In the genomic region with DNA sequence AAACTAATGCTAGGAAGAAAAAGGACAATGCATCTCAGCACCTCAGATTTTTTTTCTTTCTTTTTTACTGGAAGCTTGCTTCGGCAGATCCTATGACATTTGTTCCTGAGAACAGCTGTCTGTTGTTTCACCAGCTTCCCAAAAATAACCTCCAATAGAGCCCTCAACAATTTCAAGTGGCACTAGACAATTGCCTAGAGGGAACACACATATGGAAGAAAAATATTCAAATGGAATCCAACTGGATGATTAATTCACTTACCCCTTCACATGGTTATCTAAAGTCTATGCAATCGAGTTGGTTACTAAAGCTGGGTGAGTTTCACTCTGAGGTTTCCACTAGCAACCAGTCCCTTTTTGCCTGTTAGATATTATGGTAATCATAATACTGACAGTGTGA, we compare ENCODE assay signal across 19 cellular contexts. TPM values are rescaled to one million over a fixed set of nuclear protein-coding genes. Genes with fewer than 3 reads are reported as not detected.
A peak's percentile ranks its signal among the peaks of the same experiment; 100 is the strongest.
DNase-seq lines count a peak whose midpoint lies in the region; ATAC-seq lines count a peak whose summit lies in the region.
"Had no signal": no experiment of that assay in that cellular context is flagged by ENCODE, and none has a peak within 500 bp of the region (broad histone marks: within the 10 kb centered on the region; RNA-seq: fewer than 3 reads in every experiment).

A gene with protein sequence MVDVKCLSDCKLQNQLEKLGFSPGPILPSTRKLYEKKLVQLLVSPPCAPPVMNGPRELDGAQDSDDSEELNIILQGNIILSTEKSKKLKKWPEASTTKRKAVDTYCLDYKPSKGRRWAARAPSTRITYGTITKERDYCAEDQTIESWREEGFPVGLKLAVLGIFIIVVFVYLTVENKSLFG (minus strand): TSS at position 329 of the 400 bp plus-strand sequence. CDS start 1,520 bp downstream, outside the sequence.

- H3K4me1 Mint-ChIP-seq in activated T-helper 1 cell treated with anti-CD3 and anti-CD28 coated beads, Interleukin-12 subunit alpha, Interleukin-12 subunit beta, Interleukin-2, Interleukin-4 antibody, amounts not matched to agents 30 ng/mL and 10 ng/mL and 1 ng/mL, durations not matched to agents 14 hours and 24 hours and 36 hours (ENCODE audit: low read depth): no peaks in the 10 kb centered on the region
- H3K4me1 Mint-ChIP-seq: activated CD4-positive, alpha-beta T cell treated with anti-CD3 and anti-CD28 coated beads, Interleukin-2, amount 10 ng/mL, durations not matched to agents 7 days and 5 days had no signal

- H3K4me3 ChIP-seq in SJCRH30 (no peak within 1 kb of the TSS), right cardiac atrium (ENCODE audit: low read length) (no peak within 1 kb of the TSS)
- H3K4me3 ChIP-seq: adrenal gland, pancreas, smooth muscle cell had no signal

- H3K27me3 ChIP-seq in SJCRH30 (0 out of 2 replicates have a peak, but pooled peaks cover 2% of the 10 kb centered on the region), right cardiac atrium (ENCODE audit: control insufficient read depth, insufficient read depth) (no peaks in the 10 kb centered on the region)
- H3K27me3 ChIP-seq: adrenal gland, pancreas had no signal

- no peaks in the 10 kb centered on the region for H3K9me3 Mint-ChIP-seq in activated T-helper 1 cell treated with anti-CD3 and anti-CD28 coated beads, Interleukin-12 subunit alpha, Interleukin-12 subunit beta, Interleukin-2, Interleukin-4 antibody, amounts not matched to agents 30 ng/mL and 10 ng/mL and 1 ng/mL, durations not matched to agents 14 hours and 24 hours and 36 hours
- H3K9me3 Mint-ChIP-seq: activated CD4-positive, alpha-beta T cell treated with anti-CD3 and anti-CD28 coated beads, Interleukin-2, amount 10 ng/mL, durations not matched to agents 7 days and 5 days; activated T-cell treated with anti-CD3 and anti-CD28 coated beads, Interleukin-2, amount 50 U/mL, for 24 hours had no signal

- H3K27ac ChIP-seq in SJCRH30 (peak within 1 kb of the TSS; percentile 10; the same call in 1 of the 2 replicates), right cardiac atrium (ENCODE audit: low read length) (peak within 1 kb of the TSS; percentile 52)
- H3K27ac ChIP-seq: adrenal gland, foreskin keratinocyte, pancreas had no signal

- H3K36me3 Mint-ChIP-seq in activated T-helper 1 cell treated with anti-CD3 and anti-CD28 coated beads, Interleukin-12 subunit alpha, Interleukin-12 subunit beta, Interleukin-2, Interleukin-4 antibody, amounts not matched to agents 30 ng/mL and 10 ng/mL and 1 ng/mL, durations not matched to agents 14 hours and 24 hours and 36 hours (ENCODE audit: low read depth): no peaks in the 10 kb centered on the region

- H3K9me3 ChIP-seq in SJCRH30 (replicated peaks): no peaks in the 10 kb centered on the region
- H3K9me3 ChIP-seq in right cardiac atrium (ENCODE audit: control insufficient read depth, low read length): no peaks in the 10 kb centered on the region
- H3K9me3 ChIP-seq: adrenal gland, pancreas had no signal

- no peak within 1 kb of the TSS for H3K4me3 Mint-ChIP-seq in activated T-helper 1 cell treated with anti-CD3 and anti-CD28 coated beads, Interleukin-12 subunit alpha, Interleukin-12 subunit beta, Interleukin-2, Interleukin-4 antibody, amounts not matched to agents 30 ng/mL and 10 ng/mL and 1 ng/mL, durations not matched to agents 14 hours and 24 hours and 36 hours
- H3K4me3 Mint-ChIP-seq: activated CD4-positive, alpha-beta T cell treated with anti-CD3 and anti-CD28 coated beads, Interleukin-2, amount 10 ng/mL, durations not matched to agents 7 days and 5 days; activated T-cell treated with anti-CD3 and anti-CD28 coated beads, Interleukin-2, amount 50 U/mL, for 24 hours had no signal

- H3K27me3 Mint-ChIP-seq in activated T-helper 1 cell treated with anti-CD3 and anti-CD28 coated beads, Interleukin-12 subunit alpha, Interleukin-12 subunit beta, Interleukin-2, Interleukin-4 antibody, amounts not matched to agents 30 ng/mL and 10 ng/mL and 1 ng/mL, durations not matched to agents 14 hours and 24 hours and 36 hours (ENCODE audit: insufficient read depth): peaks cover 50% of the 10 kb centered on the region

- peak; percentile 11 for DNase-seq in EH (ENCODE audit: low read depth)
- peak; percentile 49 for DNase-seq in NCI-H1694 treated with DMSO at 0.1 percent for 48 hours (lab: John Stamatoyannopoulos, UW)
- peak; percentile 41 to 74 for DNase-seq in SJCRH30
- no peak for DNase-seq in right cardiac atrium
- no peak for DNase-seq in NCI-H2227 treated with DMSO at 0.1 percent for 48 hours (lab: John Stamatoyannopoulos, UW)
- DNase-seq in iPS-NIHi11 (ENCODE audit: low spot score): no peak
- DNase-seq in activated T-helper 1 cell treated with anti-CD3 and anti-CD28 coated beads, Interleukin-12 subunit alpha, Interleukin-12 subunit beta, Interleukin-2, Interleukin-4 antibody, amounts not matched to agents 30 ng/mL and 10 ng/mL and 1 ng/mL, durations not matched to agents 14 hours and 24 hours and 36 hours (ENCODE audit: low spot score): no peak
- DNase-seq in mesenteric fat pad (ENCODE audit: low spot score): no peak
- DNase-seq: activated CD4-positive, alpha-beta T cell treated with anti-CD3 and anti-CD28 coated beads, Interleukin-2, amount 10 ng/mL, durations not matched to agents 7 days and 5 days; activated T-cell treated with anti-CD3 and anti-CD28 coated beads, Interleukin-2, amount 50 U/mL, for 24 hours; adrenal gland; MV-4-11; NK-92 treated with Interleukin-12 subunit alpha and Interleukin-12 subunit beta, amount 100 ng/mL, for 24 hours; pancreas; SIG-M5; stimulated activated naive CD4-positive, alpha-beta T cell treated with Interleukin-2 at 50 U/mL for 16 hours had no signal

- no peak within 1 kb of the TSS for H3K27ac Mint-ChIP-seq in activated T-helper 1 cell treated with anti-CD3 and anti-CD28 coated beads, Interleukin-12 subunit alpha, Interleukin-12 subunit beta, Interleukin-2, Interleukin-4 antibody, amounts not matched to agents 30 ng/mL and 10 ng/mL and 1 ng/mL, durations not matched to agents 14 hours and 24 hours and 36 hours
- H3K27ac Mint-ChIP-seq: activated CD4-positive, alpha-beta T cell treated with anti-CD3 and anti-CD28 coated beads, Interleukin-2, amount 10 ng/mL, durations not matched to agents 7 days and 5 days; activated T-cell treated with anti-CD3 and anti-CD28 coated beads, Interleukin-2, amount 50 U/mL, for 24 hours had no signal

- WGBS in right cardiac atrium: 39% methylated on average over 2 of the region's 2 CpGs

- H3K4me1 ChIP-seq in SJCRH30 (peaks cover 36% of the 10 kb centered on the region), right cardiac atrium (ENCODE audit: control insufficient read depth, insufficient read depth, low read length) (no peaks in the 10 kb centered on the region)
- H3K4me1 ChIP-seq: adrenal gland, foreskin keratinocyte, pancreas had no signal

- no peaks in the 10 kb centered on the region for H3K36me3 ChIP-seq in SJCRH30
- H3K36me3 ChIP-seq: adrenal gland, pancreas had no signal

- ATAC-seq in right cardiac atrium: peak; percentile 55 to 58
- ATAC-seq: foreskin keratinocyte had no signal

- intact Hi-C loops in right cardiac atrium (cut with DNase I): no loop called here
- intact Hi-C loops in activated T-helper 1 cell treated with anti-CD3 and anti-CD28 coated beads, Interleukin-12 subunit alpha, Interleukin-12 subunit beta, Interleukin-2, Interleukin-4 antibody, amounts not matched to agents 30 ng/mL and 10 ng/mL and 1 ng/mL, durations not matched to agents 14 hours and 24 hours and 36 hours (cut with micrococcal nuclease): no loop called here

RNA-seq across cellular contexts. Expression of the gene that starts here (rescaled TPM):
- total RNA-seq in SJCRH30 (2014; rRNA removed; shearing (Covaris generic)): 1.5 and 1.7 TPM in 2 replicates
- total RNA-seq in right cardiac atrium: not detected
- polyA plus RNA-seq in right cardiac atrium: not detected
- not detected in 2 replicates for total RNA-seq in activated T-helper 1 cell treated with anti-CD3 and anti-CD28 coated beads, Interleukin-12 subunit alpha, Interleukin-12 subunit beta, Interleukin-2, Interleukin-4 antibody, amounts not matched to agents 30 ng/mL and 10 ng/mL and 1 ng/mL, durations not matched to agents 14 hours and 24 hours and 36 hours
- total RNA-seq in mesenteric fat pad: not detected
- total RNA-seq: adrenal gland, ureter had no signal
- polyA plus RNA-seq: pancreas had no signal

Comparison
In these comparisons a context has a peak if more than half of its experiments do, and no peak if none do; other contexts are left out.
1. Peak in ATAC-seq and H3K27ac ChIP-seq in right cardiac atrium; RNA of the gene not detected or under 1 TPM.
2. DNase-seq: peak in EH (single experiment), NCI-H1694 treated with DMSO at 0.1 percent for 48 hours (single experiment) and SJCRH30 (2 of 2); none in right cardiac atrium (0 of 3), NCI-H2227 treated with DMSO at 0.1 percent for 48 hours (single experiment), iPS-NIHi11 (single experiment), activated T-helper 1 cell treated with anti-CD3 and anti-CD28 coated beads, Interleukin-12 subunit alpha, Interleukin-12 subunit beta, Interleukin-2, Interleukin-4 antibody, amounts not matched to agents 30 ng/mL and 10 ng/mL and 1 ng/mL, durations not matched to agents 14 hours and 24 hours and 36 hours (single experiment) and mesenteric fat pad (single experiment).